12 cellular contexts compared by ENCODE assay signal in the genomic region with DNA sequence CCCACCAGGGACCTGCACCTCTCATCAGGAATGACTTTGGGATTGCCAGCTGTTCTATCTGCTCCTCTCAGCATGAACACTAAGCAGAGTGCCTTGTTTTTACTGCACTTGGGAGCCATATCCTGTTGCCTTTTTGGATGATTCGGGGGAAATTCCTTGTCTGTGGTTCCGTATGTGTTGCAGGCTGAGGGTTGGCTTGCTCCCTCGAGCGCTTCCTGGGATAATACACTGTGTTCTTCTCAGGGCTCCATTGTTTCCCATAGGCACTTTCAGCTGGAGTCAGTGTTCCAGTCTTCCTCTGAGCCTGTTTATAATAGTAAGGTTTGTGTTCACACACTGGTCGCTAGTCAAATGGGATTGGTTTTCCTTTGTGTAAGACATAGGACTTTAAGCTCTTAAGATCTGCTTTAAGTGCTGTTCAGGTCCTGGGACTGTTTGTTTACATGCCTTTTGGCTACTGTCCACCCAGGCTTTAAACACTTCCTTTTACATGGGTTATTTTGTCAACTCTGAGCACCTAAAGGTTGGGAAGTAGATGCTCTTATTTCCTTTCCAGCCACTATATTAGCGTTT. TPM values are rescaled to one million over a fixed set of nuclear protein-coding genes. Genes with fewer than 3 reads are reported as not detected.
A peak's percentile ranks its signal among the peaks of the same experiment; 100 is the strongest.
DNase-seq lines count a peak whose midpoint lies in the region; ATAC-seq, FAIRE-seq and TF ChIP-seq lines count a peak whose summit lies in the region.
"Had no signal": no experiment of that assay in that cellular context is flagged by ENCODE, and none has a peak within 500 bp of the region (broad histone marks: within the 10 kb centered on the region; RNA-seq: fewer than 3 reads in every experiment).

No MANE protein-coding gene starts in this region.

- H2BK12ac ChIP-seq in H1 (ENCODE audit: low read depth, low read length) = peak overlapping the region; percentile 35; the same call in 1 of the 2 replicates

- no peak for TF ChIP-seq POLR2A in H1 (IDR thresholded peaks at IDR 0.05; ENCODE audit: control extremely low read depth in 1 of 2, low read depth in 2 of 2, low read length in 2 of 2)
- no peak for TF ChIP-seq POLR2A in uterus (IDR thresholded peaks at IDR 0.05)

- peak overlapping the region; percentile 9 for H3K27ac Mint-ChIP-seq in activated naive CD4-positive, alpha-beta T cell treated with anti-CD3 and anti-CD28 coated beads, Interleukin-2, amount 50 U/mL, for 24 hours
- H3K27ac Mint-ChIP-seq in activated naive CD4-positive, alpha-beta T cell treated with anti-CD3 and anti-CD28 coated beads for 36 hours = no peak overlapping the region
- H3K27ac Mint-ChIP-seq: activated T-helper 17 cell treated with anti-CD3 and anti-CD28 coated beads, Interleukin-2, amount 50 U/mL, for 72 hours had no signal

- H3K4ac ChIP-seq in H1 (replicated peaks; ENCODE audit: insufficient read length, low read depth, low read length) = no peak overlapping the region
- H3K4ac ChIP-seq in mesendoderm (ENCODE audit: low read depth, low read length) = no peak overlapping the region

- H3K4me3 ChIP-seq in H1 (ENCODE audit: extremely low read depth in 1 of 4, insufficient read depth in 2 of 4, low read depth in 3 of 4, low read length in 4 of 4) = no peak overlapping the region
- no peak overlapping the region for H3K4me3 ChIP-seq in mesendoderm (ENCODE audit: low read length)
- H3K4me3 ChIP-seq in uterus = no peak overlapping the region
- H3K4me3 ChIP-seq: K562 had no signal

- H2AFZ ChIP-seq in H1 (ENCODE audit: low read length) = no peak overlapping the region

- no peak overlapping the region for H3K14ac ChIP-seq in H1 (ENCODE audit: insufficient read length)

- H3K18ac ChIP-seq in H1 (ENCODE audit: extremely low read depth, low read length) = no peak overlapping the region
- no peak overlapping the region for H3K18ac ChIP-seq in mesendoderm (ENCODE audit: low read length)

- WGBS in H1 (ENCODE audit: extremely low coverage in 1 of 2, insufficient coverage in 1 of 2, insufficient read length in 1 of 2, insufficient replicate concordance in 2 of 2, low coverage in 1 of 2, low lambda C conversion rate in 2 of 2, missing lambda C conversion rate in 1 of 2), 2 experiments = 84% methylated on average over 6 of the region's 6 CpGs; no CpG with 5 or more reads in 1 of the 2 experiments
- WGBS in mesendoderm (ENCODE audit: extremely low coverage, insufficient coverage, low lambda C conversion rate) = no CpG with 5 or more reads among the region's 6 CpGs

- H3K36me3 ChIP-seq in H1 (ENCODE audit: control insufficient read depth in 2 of 4, insufficient read depth in 4 of 4, low read length in 3 of 4) (no peaks in the 10 kb centered on the region), mesendoderm (ENCODE audit: control insufficient read depth, insufficient read depth, low read length) (no peaks in the 10 kb centered on the region), uterus (no peaks in the 10 kb centered on the region)

- H2BK20ac ChIP-seq in H1 (ENCODE audit: low read length) = no peak overlapping the region

- H3K4me1 ChIP-seq in H1 (replicated peaks in 1 of 4; ENCODE audit: control insufficient read depth in 3 of 4, insufficient read depth in 4 of 4, low read length in 3 of 4) = peaks cover 0 to 7% (median 4%) of the 10 kb centered on the region in 4 experiments; a peak in 6 of 7 replicates
- H3K4me1 ChIP-seq in mesendoderm (ENCODE audit: control insufficient read depth, low read depth, low read length) = peaks cover 2% of the 10 kb centered on the region
- H3K4me1 ChIP-seq in uterus = peaks cover 15 to 26% of the 10 kb centered on the region in 2 donors

- POLR2A ChIA-PET in H1 (lab: Charles Lee; ENCODE audit: partially characterized antibody) = interaction anchor here (1.3 kb wide), 1 partner anchor 14 kb away, joined by 3 read pairs; no protein-coding TSS in a partner anchor

- TF ChIP-seq RAD21 in H1 (IDR thresholded peaks at IDR 0.05 in 1 of 2, conservative IDR thresholded peaks at IDR 0.05 in 1 of 2; ENCODE audit: low read depth in 2 of 2, low read length in 2 of 2) = no peak

- H3K4me2 ChIP-seq in H1 (ENCODE audit: insufficient read depth in 1 of 2, low read depth in 2 of 2, low read length in 2 of 2) = no peak overlapping the region
- H3K4me2 ChIP-seq in mesendoderm (ENCODE audit: low read length) = no peak overlapping the region

- H2BK5ac ChIP-seq in H1 (ENCODE audit: low read depth, low read length) (no peak overlapping the region), mesendoderm (ENCODE audit: low read length) (no peak overlapping the region)

- H2AK5ac ChIP-seq in H1 (ENCODE audit: low read depth, low read length) = no peak overlapping the region
- no peak overlapping the region for H2AK5ac ChIP-seq in mesendoderm (ENCODE audit: low read length)

- H3K56ac ChIP-seq in H1 (replicated peaks; ENCODE audit: insufficient read length, low read depth, low read length) (no peak overlapping the region), mesendoderm (ENCODE audit: low read length) (no peak overlapping the region)

- FAIRE-seq in H1 (lab: Jason Lieb, UNC) (no peak), GM19239 (lab: Jason Lieb, UNC) (no peak)
- FAIRE-seq: G401.6, K562 had no signal

- H3K4me3 Mint-ChIP-seq in activated naive CD4-positive, alpha-beta T cell treated with anti-CD3 and anti-CD28 coated beads, Interleukin-2, amount 50 U/mL, for 24 hours = no peak overlapping the region
- H3K4me3 Mint-ChIP-seq in activated naive CD4-positive, alpha-beta T cell treated with anti-CD3 and anti-CD28 coated beads for 36 hours = no peak overlapping the region
- H3K4me3 Mint-ChIP-seq: activated T-helper 17 cell treated with anti-CD3 and anti-CD28 coated beads, Interleukin-2, amount 50 U/mL, for 72 hours had no signal

- H3K4me1 Mint-ChIP-seq in activated naive CD4-positive, alpha-beta T cell treated with anti-CD3 and anti-CD28 coated beads, Interleukin-2, amount 50 U/mL, for 24 hours = no peaks in the 10 kb centered on the region
- H3K4me1 Mint-ChIP-seq in activated naive CD4-positive, alpha-beta T cell treated with anti-CD3 and anti-CD28 coated beads for 36 hours (ENCODE audit: low read depth) = no peaks in the 10 kb centered on the region
- H3K4me1 Mint-ChIP-seq: activated T-helper 17 cell treated with anti-CD3 and anti-CD28 coated beads, Interleukin-2, amount 50 U/mL, for 72 hours had no signal

- CTCF ChIA-PET in activated naive CD4-positive, alpha-beta T cell treated with anti-CD3 and anti-CD28 coated beads for 36 hours (lab: Charles Lee) = interaction anchor here (0.6 to 1.5 kb wide), 2 partner anchors 10 to 337 kb away, joined by 3 read pairs; no protein-coding TSS in a partner anchor
- CTCF ChIA-PET in H1 (lab: Charles Lee; ENCODE audit: partially characterized antibody) = interaction anchor here (0.6 to 3.2 kb wide), 9 partner anchors 15 to 157 kb away, joined by 3 to 15 read pairs (median 6); no protein-coding TSS in a partner anchor

- no peak overlapping the region for H2BK120ac ChIP-seq in H1 (replicated peaks; ENCODE audit: low read depth, low read length)
- H2BK120ac ChIP-seq in mesendoderm (ENCODE audit: low read depth, low read length) = no peak overlapping the region

- H3K79me2 ChIP-seq in H1 (ENCODE audit: control insufficient read depth in 1 of 2, insufficient read depth in 2 of 2, low read length in 2 of 2) (no peaks in the 10 kb centered on the region), mesendoderm (ENCODE audit: control insufficient read depth, insufficient read depth, low read length) (no peaks in the 10 kb centered on the region)

- no peaks in the 10 kb centered on the region for H3K9me3 Mint-ChIP-seq in activated naive CD4-positive, alpha-beta T cell treated with anti-CD3 and anti-CD28 coated beads, Interleukin-2, amount 50 U/mL, for 24 hours
- H3K9me3 Mint-ChIP-seq in activated naive CD4-positive, alpha-beta T cell treated with anti-CD3 and anti-CD28 coated beads for 36 hours = no peaks in the 10 kb centered on the region
- H3K9me3 Mint-ChIP-seq: activated T-helper 17 cell treated with anti-CD3 and anti-CD28 coated beads, Interleukin-2, amount 50 U/mL, for 72 hours had no signal

- no peaks in the 10 kb centered on the region for H3K79me1 ChIP-seq in H1 (ENCODE audit: low read depth, low read length)
- H3K79me1 ChIP-seq in mesendoderm (ENCODE audit: low read length) = no peaks in the 10 kb centered on the region

- no peak overlapping the region for H4K91ac ChIP-seq in H1 (replicated peaks; ENCODE audit: insufficient read length, low read length)

- H3K27me3 Mint-ChIP-seq in activated naive CD4-positive, alpha-beta T cell treated with anti-CD3 and anti-CD28 coated beads, Interleukin-2, amount 50 U/mL, for 24 hours = peaks cover 1% of the 10 kb centered on the region
- no peaks in the 10 kb centered on the region for H3K27me3 Mint-ChIP-seq in activated naive CD4-positive, alpha-beta T cell treated with anti-CD3 and anti-CD28 coated beads for 36 hours (ENCODE audit: low read depth)

- no peak overlapping the region; the same call in 1 of the 2 replicates for H2BK15ac ChIP-seq in H1 (ENCODE audit: low read length)
- no peak overlapping the region for H2BK15ac ChIP-seq in mesendoderm (replicated peaks; ENCODE audit: low read depth)

- no peak overlapping the region; the same call in 1 of the 2 replicates for H3K27ac ChIP-seq in H1 (ENCODE audit: low read depth, low read length)
- H3K27ac ChIP-seq in mesendoderm (ENCODE audit: low read depth, low read length) = no peak overlapping the region
- peak overlapping the region; percentile 72 to 77 for H3K27ac ChIP-seq in uterus

- TF ChIP-seq CTCF in H1 (IDR thresholded peaks at IDR 0.05; ENCODE audit: control extremely low read depth in 1 of 3, insufficient read depth in 1 of 3, low read depth in 1 of 3, low read length in 3 of 3) (no peak), uterus (IDR thresholded peaks at IDR 0.05) (no peak), omental fat pad (IDR thresholded peaks at IDR 0.05) (no peak)

- no peak overlapping the region for H3K23ac ChIP-seq in H1 (ENCODE audit: insufficient read length)
- H3K23ac ChIP-seq in mesendoderm (ENCODE audit: low read length) = no peak overlapping the region

- H3K23me2 ChIP-seq in H1 (ENCODE audit: low read depth, low read length) = no peaks in the 10 kb centered on the region

- no peak for ATAC-seq in omental fat pad (ENCODE audit: low FRiP score)
- ATAC-seq: activated T-helper 17 cell treated with anti-CD3 and anti-CD28 coated beads, Interleukin-2, amount 50 U/mL, for 72 hours; K562 had no signal

- H4K5ac ChIP-seq in H1 (ENCODE audit: insufficient read length, low read depth, low read length) = no peak overlapping the region
- no peak overlapping the region for H4K5ac ChIP-seq in mesendoderm (ENCODE audit: low read length)

- H3K9me3 ChIP-seq in H1 (ENCODE audit: insufficient read depth in 2 of 2, low read depth in 1 of 2, low read length in 1 of 2) (no peaks in the 10 kb centered on the region), uterus (no peaks in the 10 kb centered on the region)

- H3K27me3 ChIP-seq in H1 (replicated peaks in 1 of 4; ENCODE audit: control insufficient read depth in 3 of 4, extremely low read depth in 1 of 4, insufficient read depth in 3 of 4, low read length in 3 of 4) (no peaks in the 10 kb centered on the region), mesendoderm (ENCODE audit: insufficient read depth, low read length, poor library complexity) (no peaks in the 10 kb centered on the region), uterus (no peaks in the 10 kb centered on the region)

- TF ChIP-seq EP300 in H1 (IDR thresholded peaks at IDR 0.05; ENCODE audit: borderline replicate concordance in 1 of 2, low read depth in 2 of 2, low read length in 2 of 2) = no peak

- no peaks in the 10 kb centered on the region for H4K20me1 ChIP-seq in H1 (replicated peaks in 1 of 2; ENCODE audit: control insufficient read depth in 1 of 2, insufficient read depth in 2 of 2, low read length in 2 of 2)

- no peaks in the 10 kb centered on the region for H3K36me3 Mint-ChIP-seq in activated naive CD4-positive, alpha-beta T cell treated with anti-CD3 and anti-CD28 coated beads, Interleukin-2, amount 50 U/mL, for 24 hours
- no peaks in the 10 kb centered on the region for H3K36me3 Mint-ChIP-seq in activated naive CD4-positive, alpha-beta T cell treated with anti-CD3 and anti-CD28 coated beads for 36 hours (ENCODE audit: low read depth)

- no peak for DNase-seq in activated naive CD4-positive, alpha-beta T cell treated with anti-CD3 and anti-CD28 coated beads for 36 hours
- no peak for DNase-seq in H1 (ENCODE audit: low read depth in 1 of 2, low spot score in 2 of 2)
- DNase-seq in mesendoderm = peak; percentile 38
- DNase-seq in uterus = no peak
- no peak for DNase-seq in AG08396 (ENCODE audit: low spot score)
- no peak for DNase-seq in GM19239 (ENCODE audit: insufficient read length, low spot score)
- no peak for DNase-seq in omental fat pad (ENCODE audit: low spot score)
- DNase-seq: activated CD4-positive, alpha-beta T cell treated with anti-CD3 and anti-CD28 coated beads for 1 hour had no signal

- intact Hi-C loops in activated naive CD4-positive, alpha-beta T cell treated with anti-CD3 and anti-CD28 coated beads for 36 hours (cut with micrococcal nuclease) = no loop called here
- intact Hi-C loops in uterus (cut with DNase I; ENCODE audit: low total_unique reads) = no loop called here

- H4K8ac ChIP-seq in H1 (ENCODE audit: extremely low read depth, insufficient read depth, low read length) (no peak overlapping the region), mesendoderm (ENCODE audit: low read depth, low read length) (no peak overlapping the region)

- H3K9ac ChIP-seq in H1 (replicated peaks in 1 of 4; ENCODE audit: extremely low read depth in 1 of 4, low read depth in 3 of 4, low read length in 3 of 4) (no peak overlapping the region; a peak in 1 of 7 replicates), mesendoderm (ENCODE audit: low read length) (no peak overlapping the region)

RNA-seq across cellular contexts. Expression of a gene that starts 23.4 kb away (rescaled TPM):
- under 1 TPM in 1 of 2 experiments, not detected in 1; 0.29 TPM for total RNA-seq in activated naive CD4-positive, alpha-beta T cell treated with anti-CD3 and anti-CD28 coated beads for 36 hours
- total RNA-seq in H1 (2021; fragmentation: NEBNext Ultra II Directional; extraction: Animal tissue kit (Norgen Biotek cat#: 25700)) = 6.0 and 6.9 TPM in 2 replicates
- 9.3 and 10.6 TPM in 2 replicates for polyA plus RNA-seq in H1 (2011; rRNA removed)
- 10.6 TPM for polyA plus RNA-seq in H1 (2011; cell fraction: cytosol; rRNA removed)
- 25.7 TPM for polyA plus RNA-seq in H1 (2011; cell fraction: nucleus; rRNA removed)
- polyA plus RNA-seq in H1 (2012, experiment 1 of 2) = 6.0 to 8.6 TPM (median 8.3 TPM) in 4 replicates
- polyA plus RNA-seq in H1 (2012, experiment 2 of 2) = 6.4 TPM
- polyA plus RNA-seq in H1 (2013, experiment 1 of 2) = 5.4 TPM
- 4.9 TPM for polyA plus RNA-seq in H1 (2013, experiment 2 of 2)
- 14.2 and 17.4 TPM in 2 replicates for polyA minus RNA-seq in H1 (2011; rRNA and poly(A)+ RNA removed)
- 5.9 TPM for polyA minus RNA-seq in H1 (2011; cell fraction: cytosol; rRNA and poly(A)+ RNA removed)
- polyA minus RNA-seq in H1 (2011; cell fraction: nucleus; rRNA and poly(A)+ RNA removed) = 29.7 TPM
- 1.5 TPM for polyA plus RNA-seq in mesendoderm (2013, experiment 1 of 2)
- polyA plus RNA-seq in mesendoderm (2013, experiment 2 of 2) = 1.2 TPM
- total RNA-seq in uterus (100 to 1,000 TPM; 103 to 169 (median 105) TPM), omental fat pad (100 to 1,000 TPM in 1 of 4 donors, 10 to 100 TPM in 3; 28.1 to 103 (median 54.0) TPM)
- total RNA-seq: K562 had no signal
- polyA plus RNA-seq: K562 had no signal

Comparison
In these comparisons a context has a peak if more than half of its experiments do, and no peak if none do; other contexts are left out.
1. H3K27ac ChIP-seq: peak in uterus (2 of 2); none in H1 (single experiment) and mesendoderm (single experiment).